ENCODE assay signal across 20 cellular contexts in the genomic region with DNA sequence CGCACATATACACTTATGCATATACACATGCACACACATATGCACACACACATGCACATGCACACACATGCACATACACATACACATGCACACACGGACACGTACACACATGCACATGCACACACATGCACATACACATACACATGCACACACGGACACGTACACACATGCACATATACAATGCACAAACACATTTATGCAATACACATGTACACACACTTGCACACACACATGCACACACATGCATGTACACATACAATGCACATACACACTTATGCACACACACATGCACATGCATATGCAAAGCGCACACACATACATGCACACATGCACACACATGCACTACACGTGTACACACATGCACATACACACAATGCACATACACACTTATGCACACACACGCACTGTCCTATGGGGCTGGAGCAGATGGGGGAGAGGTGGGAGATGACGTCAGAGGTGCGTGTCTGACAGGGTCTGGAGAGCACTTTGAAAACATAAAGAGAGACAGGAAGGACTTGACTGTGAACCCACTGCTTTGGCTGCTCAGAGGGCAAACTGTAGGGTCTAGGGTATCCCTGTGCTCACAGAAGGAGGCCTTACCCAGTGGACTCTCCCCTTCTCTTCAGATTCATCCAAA.
"Had no signal": no experiment of that assay in that cellular context is flagged by ENCODE, and none has a peak within 500 bp of the region (broad histone marks: within the 10 kb centered on the region; RNA-seq: fewer than 3 reads in every experiment).

No MANE protein-coding gene starts in this region.

- H3K9me3 ChIP-seq: sigmoid colon, suprapubic skin, thyroid gland, upper lobe of left lung, vagina had no signal

- H3K36me3 ChIP-seq: heart left ventricle, sigmoid colon, suprapubic skin, thyroid gland, upper lobe of left lung, vagina had no signal

- H3K4me1 ChIP-seq: heart left ventricle, upper lobe of left lung had no signal

- ATAC-seq: esophagus mucosa; left colon; left ventricle myocardium superior; naive thymus-derived CD4-positive, alpha-beta T cell had no signal

- FAIRE-seq: frontal cortex had no signal

- H3K27me3 ChIP-seq: sigmoid colon, suprapubic skin, thyroid gland, upper lobe of left lung, vagina had no signal

- DNase-seq: cortex of kidney; dorsolateral prefrontal cortex; effector CD8-positive, alpha-beta T cell; heart left ventricle; hippocampal formation; left colon; left ventricle myocardium superior; mesendoderm; naive thymus-derived CD4-positive, alpha-beta T cell; nephron progenitor cell; sigmoid colon; stimulated activated CD4-positive, alpha-beta T cell treated with anti-CD3 and anti-CD28 coated beads, Interleukin-12 subunit alpha, Interleukin-12 subunit beta, amount 100 ng/mL, for 4 hours; stimulated activated naive CD4-positive, alpha-beta T cell; thyroid gland; upper lobe of left lung had no signal

- H3K27ac ChIP-seq: dorsolateral prefrontal cortex, heart left ventricle, sigmoid colon, skin epidermis, suprapubic skin, thyroid gland, upper lobe of left lung, vagina had no signal

- H3K4me3 ChIP-seq: dorsolateral prefrontal cortex, heart left ventricle, sigmoid colon, skin epidermis, suprapubic skin, thyroid gland, upper lobe of left lung, vagina had no signal
